Comparison of ENCODE assay signal across 1 cellular context in the genomic region with DNA sequence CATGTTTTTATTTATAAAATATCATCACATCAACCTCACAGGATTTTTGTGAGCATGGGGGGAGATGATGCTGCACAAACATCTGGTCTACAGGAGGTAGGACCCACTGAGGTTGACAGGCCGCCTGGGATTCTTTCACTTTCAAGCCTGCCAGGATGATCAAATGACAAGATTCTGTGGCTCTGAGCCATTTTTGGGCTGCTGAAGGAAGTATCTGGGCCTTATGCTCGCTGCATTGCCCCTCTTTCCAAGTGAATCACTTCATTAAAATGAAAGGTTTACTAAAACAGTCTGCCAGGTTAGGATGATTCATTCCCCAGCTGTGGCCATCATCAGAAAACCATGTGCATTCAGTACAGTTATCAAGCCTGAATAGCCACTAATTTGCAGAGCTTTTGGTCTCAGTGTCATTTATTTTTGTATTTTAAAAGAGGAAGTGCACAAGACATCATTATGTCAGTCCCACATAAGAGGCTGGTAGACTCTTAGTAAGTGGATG.
TF ChIP-seq lines count a peak whose summit lies in the region.

No MANE protein-coding gene starts in this region.

TF ChIP-seq in GM12878, 131 proteins besides CTCF, POLR2A, EP300 and RAD21 (continued from another document):
- TF ChIP-seq ZBED1 (IDR thresholded peaks at IDR 0.05; ENCODE audit: borderline replicate concordance) (no peak), SMC3 (IDR thresholded peaks at IDR 0.05; ENCODE audit: borderline replicate concordance, low read length) (no peak), HSF1 (IDR thresholded peaks at IDR 0.05; ENCODE audit: low read depth, low read length) (no peak)
- TF ChIP-seq, protein P1, sequence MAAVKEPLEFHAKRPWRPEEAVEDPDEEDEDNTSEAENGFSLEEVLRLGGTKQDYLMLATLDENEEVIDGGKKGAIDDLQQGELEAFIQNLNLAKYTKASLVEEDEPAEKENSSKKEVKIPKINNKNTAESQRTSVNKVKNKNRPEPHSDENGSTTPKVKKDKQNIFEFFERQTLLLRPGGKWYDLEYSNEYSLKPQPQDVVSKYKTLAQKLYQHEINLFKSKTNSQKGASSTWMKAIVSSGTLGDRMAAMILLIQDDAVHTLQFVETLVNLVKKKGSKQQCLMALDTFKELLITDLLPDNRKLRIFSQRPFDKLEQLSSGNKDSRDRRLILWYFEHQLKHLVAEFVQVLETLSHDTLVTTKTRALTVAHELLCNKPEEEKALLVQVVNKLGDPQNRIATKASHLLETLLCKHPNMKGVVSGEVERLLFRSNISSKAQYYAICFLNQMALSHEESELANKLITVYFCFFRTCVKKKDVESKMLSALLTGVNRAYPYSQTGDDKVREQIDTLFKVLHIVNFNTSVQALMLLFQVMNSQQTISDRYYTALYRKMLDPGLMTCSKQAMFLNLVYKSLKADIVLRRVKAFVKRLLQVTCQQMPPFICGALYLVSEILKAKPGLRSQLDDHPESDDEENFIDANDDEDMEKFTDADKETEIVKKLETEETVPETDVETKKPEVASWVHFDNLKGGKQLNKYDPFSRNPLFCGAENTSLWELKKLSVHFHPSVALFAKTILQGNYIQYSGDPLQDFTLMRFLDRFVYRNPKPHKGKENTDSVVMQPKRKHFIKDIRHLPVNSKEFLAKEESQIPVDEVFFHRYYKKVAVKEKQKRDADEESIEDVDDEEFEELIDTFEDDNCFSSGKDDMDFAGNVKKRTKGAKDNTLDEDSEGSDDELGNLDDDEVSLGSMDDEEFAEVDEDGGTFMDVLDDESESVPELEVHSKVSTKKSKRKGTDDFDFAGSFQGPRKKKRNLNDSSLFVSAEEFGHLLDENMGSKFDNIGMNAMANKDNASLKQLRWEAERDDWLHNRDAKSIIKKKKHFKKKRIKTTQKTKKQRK (IDR thresholded peaks at IDR 0.05; ENCODE audit: low read depth, low read length) = no peak
